ENCODE assay signal across 8 cellular contexts in genomic region chr15:45200001-45200798, GRCh38. TPM values are rescaled to one million over a fixed set of nuclear protein-coding genes. Genes with fewer than 3 reads are reported as not detected.
A peak's percentile ranks its signal among the peaks of the same experiment; 100 is the strongest.
DNase-seq lines count a peak whose midpoint lies in the region; ATAC-seq and TF ChIP-seq lines count a peak whose summit lies in the region.

No MANE protein-coding gene starts in this region.

- no peak overlapping the region for H2BK15ac ChIP-seq in IMR-90 (ENCODE audit: low read depth, low read length)

- no peak overlapping the region for H2BK120ac ChIP-seq in IMR-90 (ENCODE audit: low read depth, low read length)

- in situ Hi-C loops in IMR-90 (cut with MboI; ENCODE audit: low sequenced_read_pairs): no loop called here

- H2AK9ac ChIP-seq in IMR-90 (replicated peaks; ENCODE audit: low read depth, low read length, poor library complexity): peak overlapping the region; percentile 50

- peaks cover 0 to 18% (median 0%) of the 10 kb centered on the region in 5 donors for H3K27me3 Mint-ChIP-seq in naive thymus-derived CD4-positive, alpha-beta T cell
- H3K27me3 Mint-ChIP-seq in stimulated activated memory B cell treated with anti-CD40 and anti-IgM and Interleukin-4, amounts not matched to agents 10 μg/mL and 1 μg/mL and 100 μg/mL, for 72 hours: no peaks in the 10 kb centered on the region

- peak overlapping the region; percentile 95 for H2AFZ ChIP-seq in IMR-90 (replicated peaks; ENCODE audit: low read length, poor library complexity)

- dilution Hi-C loops in IMR-90 (cut with HindIII; ENCODE audit: low sequenced_read_pairs, unreplicated experiment): no loop called here

- 0 out of 2 replicates have a peak, but pooled peaks cover 6% of the 10 kb centered on the region for H3K9me1 ChIP-seq in IMR-90 (ENCODE audit: insufficient read depth, low read length)

- CTCF ChIA-PET in IMR-90 (lab: Yijun Ruan, JAX): interaction anchor here (0.7 to 2.9 kb wide), 2 partner anchors 37 to 569 kb away, joined by 5 to 11 read pairs; no protein-coding TSS in a partner anchor
- CTCF ChIA-PET in naive thymus-derived CD4-positive, alpha-beta T cell (lab: Charles Lee): interaction anchor here (1.1 to 1.9 kb wide), 5 partner anchors 13 to 230 kb away, joined by 3 to 9 read pairs (median 3); no protein-coding TSS in a partner anchor

- peak overlapping the region; percentile 58 for H3K4me3 ChIP-seq in IMR-90 (ENCODE audit: insufficient read depth, low read depth, low read length)
- H3K4me3 ChIP-seq in naive thymus-derived CD4-positive, alpha-beta T cell (ENCODE audit: low read length): peak overlapping the region; percentile 69

- POLR2A ChIA-PET in IMR-90 (lab: Charles Lee; ENCODE audit: unreplicated experiment): no interaction called here
- POLR2A ChIA-PET in naive thymus-derived CD4-positive, alpha-beta T cell (lab: Charles Lee): interaction anchor here (0.5 to 8.8 kb wide), 28 partner anchors 9 to 1407 kb away, joined by 3 to 177 read pairs (median 4); partner anchors contain the start of genes BLOC1S6, EIF3J, SHF and SQOR

- intact Hi-C loops in IMR-90 (cut with micrococcal nuclease): loop anchor here (1.0 kb wide), 4 partner anchors 33 to 256 kb away; a partner anchor contains a TSS
- intact Hi-C loops in naive thymus-derived CD4-positive, alpha-beta T cell (cut with micrococcal nuclease): loop anchor here (1.0 to 10.0 kb wide), 10 partner anchors 33 to 911 kb away; partner anchors contain the start of genes CTDSPL2 (in 1 of the 2), DUOX1 (in 1 of the 2), DUOXA1 (in 1 of the 2) and GOLM2 (in 1 of the 2)

- peak overlapping the region; percentile 2; the same call in 1 of the 2 replicates for H3K56ac ChIP-seq in IMR-90 (ENCODE audit: extremely low read depth, insufficient read depth, low read length)

- H3K9ac ChIP-seq in IMR-90 (ENCODE audit: low read depth, low read length): peak overlapping the region; percentile 56

- no peak overlapping the region for H3K27ac Mint-ChIP-seq in naive thymus-derived CD4-positive, alpha-beta T cell
- no peak overlapping the region for H3K27ac Mint-ChIP-seq in stimulated activated memory B cell treated with anti-CD40 and anti-IgM and Interleukin-4, amounts not matched to agents 10 μg/mL and 1 μg/mL and 100 μg/mL, for 72 hours

- peak overlapping the region; percentile 84 for H3K4me2 ChIP-seq in IMR-90 (ENCODE audit: low read depth, low read length)

- peaks cover 0 to 5% (median 0%) of the 10 kb centered on the region in 5 donors for H3K36me3 Mint-ChIP-seq in naive thymus-derived CD4-positive, alpha-beta T cell
- no peaks in the 10 kb centered on the region for H3K36me3 Mint-ChIP-seq in stimulated activated memory B cell treated with anti-CD40 and anti-IgM and Interleukin-4, amounts not matched to agents 10 μg/mL and 1 μg/mL and 100 μg/mL, for 72 hours

- H3K9me3 Mint-ChIP-seq in naive thymus-derived CD4-positive, alpha-beta T cell: peaks cover 0 to 16% (median 0%) of the 10 kb centered on the region in 11 donors
- H3K9me3 Mint-ChIP-seq in stimulated activated memory B cell treated with anti-CD40 and anti-IgM and Interleukin-4, amounts not matched to agents 10 μg/mL and 1 μg/mL and 100 μg/mL, for 72 hours: no peaks in the 10 kb centered on the region

- no peaks in the 10 kb centered on the region for H4K20me1 ChIP-seq in IMR-90 (ENCODE audit: insufficient read depth, low read length)

- no peak overlapping the region for H2AK5ac ChIP-seq in IMR-90 (ENCODE audit: low read depth, low read length)

- ATAC-seq in GM21528 (IDR thresholded peaks at IDR 0.05; ENCODE audit: low FRiP score, unreplicated experiment): peak; percentile 50
- peak; percentile 48 for ATAC-seq in IMR-90 (ENCODE audit: low read depth)
- ATAC-seq in naive thymus-derived CD4-positive, alpha-beta T cell: peak; percentile 82
- peak; percentile 85 for ATAC-seq in stimulated activated memory B cell treated with anti-CD40 and anti-IgM and Interleukin-4, amounts not matched to agents 10 μg/mL and 1 μg/mL and 100 μg/mL, for 72 hours

- peak overlapping the region; percentile 56; the same call in 1 of the 2 replicates for H3K4ac ChIP-seq in IMR-90 (ENCODE audit: low read depth, low read length)

- TF ChIP-seq POLR2A in IMR-90 (IDR thresholded peaks at IDR 0.05; ENCODE audit: low read depth, low read length): peak; percentile 36; the same call in 1 of the 2 replicates

- no peak for TF ChIP-seq RAD21 in IMR-90 (IDR thresholded peaks at IDR 0.05; ENCODE audit: low read length)

- H2BK20ac ChIP-seq in IMR-90 (ENCODE audit: low read depth, low read length): no peak overlapping the region

- H3K18ac ChIP-seq in IMR-90 (ENCODE audit: low read depth, low read length): peak overlapping the region; percentile 2; the same call in 1 of the 2 replicates

- peaks cover 2% of the 10 kb centered on the region; the same call in 1 of the 2 replicates for H3K4me1 ChIP-seq in IMR-90 (ENCODE audit: control insufficient read depth, insufficient read depth, low read length)
- peaks cover 9 to 10% of the 10 kb centered on the region in 2 donors for H3K4me1 ChIP-seq in naive thymus-derived CD4-positive, alpha-beta T cell (ENCODE audit: control insufficient read depth in 2 of 2, insufficient read depth in 2 of 2, low read length in 2 of 2)

- H3K27ac ChIP-seq in IMR-90 (ENCODE audit: insufficient read depth, low read length): peak overlapping the region; percentile 52
- peak overlapping the region; percentile 90 for H3K27ac ChIP-seq in naive thymus-derived CD4-positive, alpha-beta T cell (ENCODE audit: low read depth, low read length)

- no peak overlapping the region for H3K4me3 Mint-ChIP-seq in naive thymus-derived CD4-positive, alpha-beta T cell
- H3K4me3 Mint-ChIP-seq in stimulated activated memory B cell treated with anti-CD40 and anti-IgM and Interleukin-4, amounts not matched to agents 10 μg/mL and 1 μg/mL and 100 μg/mL, for 72 hours: no peak overlapping the region

- 0% methylated on average over 8 of the region's 34 CpGs; no CpG with 5 or more reads in 1 of the 2 experiments for WGBS in IMR-90 (ENCODE audit: extremely low coverage in 2 of 2, insufficient read length in 1 of 2), 2 experiments

- peaks cover 0 to 20% (median 10%) of the 10 kb centered on the region in 7 donors for H3K4me1 Mint-ChIP-seq in naive thymus-derived CD4-positive, alpha-beta T cell
- peaks cover 6% of the 10 kb centered on the region for H3K4me1 Mint-ChIP-seq in stimulated activated memory B cell treated with anti-CD40 and anti-IgM and Interleukin-4, amounts not matched to agents 10 μg/mL and 1 μg/mL and 100 μg/mL, for 72 hours

- no peak for TF ChIP-seq CTCF in IMR-90 (conservative IDR thresholded peaks at IDR 0.05; ENCODE audit: low read depth, low read length)

- BruUV-seq in IMR-90 (replicated peaks; lab: Mats Ljungman, UMichigan): TSS peak; percentile 100

- H3K14ac ChIP-seq in IMR-90 (replicated peaks; ENCODE audit: low read depth, low read length): peak overlapping the region; percentile 44

- no peaks in the 10 kb centered on the region for H3K79me1 ChIP-seq in IMR-90 (ENCODE audit: low read depth in 1 of 2, low read length in 2 of 2)

- H4K91ac ChIP-seq in IMR-90 (ENCODE audit: insufficient read depth, low read depth, low read length): no peak overlapping the region

- H3K9me3 ChIP-seq in IMR-90 (ENCODE audit: control insufficient read depth, insufficient read depth, low read length): no peaks in the 10 kb centered on the region
- H3K9me3 ChIP-seq in naive thymus-derived CD4-positive, alpha-beta T cell (ENCODE audit: control insufficient read depth in 2 of 3, low read length in 3 of 3): no peaks in the 10 kb centered on the region

- peak overlapping the region; percentile 66 for H2BK5ac ChIP-seq in IMR-90 (ENCODE audit: low read depth, low read length, poor library complexity, severe bottlenecking)

- peak overlapping the region; percentile 31 for H4K5ac ChIP-seq in IMR-90 (ENCODE audit: low read depth, low read length)

- no peaks in the 10 kb centered on the region for H3K27me3 ChIP-seq in IMR-90 (ENCODE audit: control insufficient read depth, insufficient read depth, low read length)
- H3K27me3 ChIP-seq in naive thymus-derived CD4-positive, alpha-beta T cell (ENCODE audit: control insufficient read depth in 2 of 2, insufficient read depth in 2 of 2, low read length in 2 of 2): no peaks in the 10 kb centered on the region

- H4K8ac ChIP-seq in IMR-90 (ENCODE audit: low read depth in 2 of 2, low read length in 2 of 2): peak overlapping the region in 1 of 2 experiments; percentile 50; a peak in 1 of 4 replicates

- no peaks in the 10 kb centered on the region for H3K36me3 ChIP-seq in IMR-90 (ENCODE audit: control insufficient read depth, insufficient read depth, low read length)
- no peaks in the 10 kb centered on the region for H3K36me3 ChIP-seq in naive thymus-derived CD4-positive, alpha-beta T cell (ENCODE audit: control insufficient read depth in 2 of 3, insufficient read depth in 3 of 3, low read length in 3 of 3)

- peak; percentile 79 for DNase-seq in DMS 273 treated with DMSO at 0.1 percent for 48 hours (lab: John Stamatoyannopoulos, UW)
- peak; percentile 98 for DNase-seq in IMR-90
- DNase-seq in OCI-M2 (lab: John Stamatoyannopoulos, UW; ENCODE audit: unreplicated experiment): peak; percentile 96
- DNase-seq in activated T-cell treated with anti-CD3 and anti-CD28 coated beads, Interleukin-2, amount 50 U/mL, for 1 hour: peak; percentile 97
- DNase-seq in fibroblast of gingiva (ENCODE audit: low read depth): peak; percentile 97
- peak; percentile 87 to 98 (median 98) for DNase-seq in naive thymus-derived CD4-positive, alpha-beta T cell

- 0 out of 2 replicates have a peak overlapping the region, but pooled peaks have one; percentile 4 for H3K23ac ChIP-seq in IMR-90 (ENCODE audit: low read depth, low read length)

TF ChIP-seq in IMR-90, 13 proteins besides CTCF, POLR2A, EP300 and RAD21 (continues in another document):
- TF ChIP-seq RCOR1 (IDR thresholded peaks at IDR 0.05; ENCODE audit: insufficient replicate concordance, low read length): no peak

RNA-seq across cellular contexts. Expression of gene SHF, which starts 12.4 kb away (rescaled TPM):
- total RNA-seq in IMR-90 (2012; rRNA removed): 1.8 and 2.2 TPM in 2 replicates
- 3.5 and 3.8 TPM in 2 replicates for polyA plus RNA-seq in IMR-90 (2012; rRNA removed)
- polyA plus RNA-seq in IMR-90 (2012; cell fraction: cytosol; rRNA removed): 2.5 and 4.5 TPM in 2 replicates
- 3.1 and 3.2 TPM in 2 replicates for polyA plus RNA-seq in IMR-90 (2012; cell fraction: nucleus; rRNA removed; ENCODE audit: low replicate concordance)
- 1 to 10 TPM; 3.5 to 8.7 (median 6.2) TPM for total RNA-seq in naive thymus-derived CD4-positive, alpha-beta T cell
- polyA plus RNA-seq in naive thymus-derived CD4-positive, alpha-beta T cell: 1 to 10 TPM; 2.5 to 3.0 TPM

RNA-seq across cellular contexts. Expression of gene SLC28A2, which starts 51.8 kb away (rescaled TPM):
- total RNA-seq in IMR-90 (2012; rRNA removed): not detected in 2 replicates
- polyA plus RNA-seq in IMR-90 (2012; rRNA removed): not detected in 2 replicates
- polyA plus RNA-seq in IMR-90 (2012; cell fraction: cytosol; rRNA removed): not detected in 2 replicates
- polyA plus RNA-seq in IMR-90 (2012; cell fraction: nucleus; rRNA removed; ENCODE audit: low replicate concordance): not detected in 2 replicates
- total RNA-seq in naive thymus-derived CD4-positive, alpha-beta T cell: not detected
- polyA plus RNA-seq in naive thymus-derived CD4-positive, alpha-beta T cell: not detected

Comparison
In these comparisons a context has a peak if more than half of its experiments do, and no peak if none do; other contexts are left out.
1. Peak in every context shown above with its lines: DNase-seq, ATAC-seq, H3K4me3 ChIP-seq and H3K27ac ChIP-seq.